In genomic region chr18:54558609-54559585, GRCh38 we compare ENCODE assay signal across 9 cellular contexts.
DNase-seq lines count a peak whose midpoint lies in the region; ATAC-seq and FAIRE-seq lines count a peak whose summit lies in the region.
"Had no signal": no experiment of that assay in that cellular context is flagged by ENCODE, and none has a peak within 500 bp of the region (broad histone marks: within the 10 kb centered on the region; RNA-seq: fewer than 3 reads in every experiment).

No MANE protein-coding gene starts in this region.

- peak; percentile 78 for ATAC-seq in HG03159 (IDR thresholded peaks at IDR 0.05; ENCODE audit: unreplicated experiment)
- no peak for ATAC-seq in HG03108 (IDR thresholded peaks at IDR 0.05; ENCODE audit: unreplicated experiment)
- ATAC-seq: activated T-cell treated with anti-CD3 and anti-CD28 coated beads, Interleukin-2, amount 50 U/mL, for 72 hours had no signal

- FAIRE-seq in islet of Langerhans (lab: Jason Lieb, UNC): peak; percentile 97

- DNase-seq in NCI-H82 (lab: John Stamatoyannopoulos, UW) (peak; percentile 37), NCI-H82 treated with DMSO at 0.1 percent for 48 hours (lab: John Stamatoyannopoulos, UW; ENCODE audit: unreplicated experiment) (no peak), SW480 (ENCODE audit: low spot score) (peak; percentile 7), DMS79 (lab: John Stamatoyannopoulos, UW) (no peak), GOT3 (lab: John Stamatoyannopoulos, UW) (no peak)

Comparison
In these comparisons a context has a peak if more than half of its experiments do, and no peak if none do; other contexts are left out.
1. DNase-seq: peak in NCI-H82 (single experiment) and SW480 (single experiment); none in NCI-H82 treated with DMSO at 0.1 percent for 48 hours (single experiment), DMS79 (single experiment) and GOT3 (single experiment).